8 cellular contexts compared by ENCODE assay signal in genomic region chr21:37582613-37583012, GRCh38.
A peak's percentile ranks its signal among the peaks of the same experiment; 100 is the strongest.
DNase-seq lines count a peak whose midpoint lies in the region; ATAC-seq and TF ChIP-seq lines count a peak whose summit lies in the region.

No MANE protein-coding gene starts in this region.

- no peaks in the 10 kb centered on the region for H3K79me2 ChIP-seq in PC-3 (ENCODE audit: low read length)

- POLR2A ChIA-PET in PC-3 (lab: Charles Lee; ENCODE audit: unreplicated experiment), result interaction anchor here (0.6 kb wide), 1 partner anchor 15 kb away, joined by 5 read pairs; no protein-coding TSS in a partner anchor

- H3K9me2 ChIP-seq in PC-3 (replicated peaks; ENCODE audit: low read length), result no peaks in the 10 kb centered on the region

- no peak overlapping the region for H3K4me3 ChIP-seq in PC-3 (ENCODE audit: low read length)

- no peak overlapping the region for H3K9ac ChIP-seq in PC-3 (ENCODE audit: low read length)

- H3K4me2 ChIP-seq in PC-3 (ENCODE audit: low read length), result no peak overlapping the region

- H3F3A ChIP-seq in PC-3 (ENCODE audit: low read length, unreplicated experiment), result no peaks in the 10 kb centered on the region

- DNase-seq in AG09319 (ENCODE audit: extremely low read depth, low read depth) (no peak), GM19238 (ENCODE audit: insufficient read length, low spot score) (peak; percentile 20), PC-3 (peak; percentile 68), epidermal melanocyte (ENCODE audit: insufficient read length, low spot score) (peak; percentile 68), occipital lobe (lab: John Stamatoyannopoulos, UW) (peak; percentile 2)
- DNase-seq in stimulated activated CD4-positive, alpha-beta T cell treated with anti-CD3 and anti-CD28 coated beads, Interleukin-1b, Interleukin-23, amount 100 ng/mL, for 48 hours, result no peak

- ATAC-seq in PC-3 (peak; percentile 99), HG02571 (IDR thresholded peaks at IDR 0.05; ENCODE audit: unreplicated experiment) (no peak), HG03025 (IDR thresholded peaks at IDR 0.05; ENCODE audit: low FRiP score, unreplicated experiment) (no peak)

- H3K9me3 ChIP-seq in PC-3 (ENCODE audit: low read length), result peaks cover 13% of the 10 kb centered on the region

- H3K36me3 ChIP-seq in PC-3 (ENCODE audit: low read depth, low read length), result no peaks in the 10 kb centered on the region

- intact Hi-C loops in PC-3 (cut with micrococcal nuclease), result loop anchor here (2.0 to 10.0 kb wide), 3 partner anchors 86 to 398 kb away; no protein-coding TSS in a partner anchor

- H3K27me3 ChIP-seq in PC-3 (ENCODE audit: low read length), result no peaks in the 10 kb centered on the region

- peak; percentile 51 for TF ChIP-seq CTCF in AG09319 (IDR thresholded peaks at IDR 0.05; ENCODE audit: low read depth, low read length)
- TF ChIP-seq CTCF in PC-3 (conservative IDR thresholded peaks at IDR 0.05; ENCODE audit: low read depth, low read length), result peak; percentile 91

- H4K20me1 ChIP-seq in PC-3 (ENCODE audit: low read length), result no peaks in the 10 kb centered on the region

- H2AFZ ChIP-seq in PC-3 (ENCODE audit: low read length), result no peak overlapping the region

- BruUV-seq in PC-3 (replicated peaks; lab: Mats Ljungman, UMichigan), result no TSS peak

- CTCF ChIA-PET in PC-3 (lab: Charles Lee), result interaction anchor here (0.5 to 1.3 kb wide), 3 partner anchors 13 to 49 kb away, joined by 3 to 13 read pairs (median 6); no protein-coding TSS in a partner anchor

- H3K27ac ChIP-seq in PC-3 (ENCODE audit: low read length), result no peak overlapping the region

- H3K4me1 ChIP-seq in PC-3 (ENCODE audit: insufficient read depth, low read length), result no peaks in the 10 kb centered on the region

Comparison
In these comparisons a context has a peak if more than half of its experiments do, and no peak if none do; other contexts are left out.
1. DNase-seq: peak in GM19238 (single experiment), PC-3 (single experiment), epidermal melanocyte (single experiment) and occipital lobe (single experiment); none in AG09319 (single experiment) and stimulated activated CD4-positive, alpha-beta T cell treated with anti-CD3 and anti-CD28 coated beads, Interleukin-1b, Interleukin-23, amount 100 ng/mL, for 48 hours (single experiment).